ENCODE assay signal across 16 cellular contexts in genomic region chr10:71834343-71834674, GRCh38. TPM values are rescaled to one million over a fixed set of nuclear protein-coding genes. Genes with fewer than 3 reads are reported as not detected.
A peak's percentile ranks its signal among the peaks of the same experiment; 100 is the strongest.
DNase-seq lines count a peak whose midpoint lies in the region; ATAC-seq and TF ChIP-seq lines count a peak whose summit lies in the region.
"Had no signal": no experiment of that assay in that cellular context is flagged by ENCODE, and none has a peak within 500 bp of the region (broad histone marks: within the 10 kb centered on the region; RNA-seq: fewer than 3 reads in every experiment).

No MANE protein-coding gene starts in this region.

- peak overlapping the region in 9 of 11 experiments; percentile 9 to 92 (median 75); a peak in 15 of 22 replicates for H3K27ac ChIP-seq in BLaER1 treated with 17β-estradiol and CSF1 and Interleukin-3, amounts not matched to agents 10 nM and 100 nM
- H3K27ac ChIP-seq in mesenchymal stem cell (ENCODE audit: low read length, poor library complexity, severe bottlenecking) (no peak overlapping the region), spleen (peak overlapping the region in 3 of 8 donors; percentile 15 to 87 (median 83))

- no peak for ATAC-seq in activated B cell treated with CpG ODN at 0.5 μM for 24 hours (ENCODE audit: low read depth)
- ATAC-seq: A549, HepG2 had no signal

- peak overlapping the region; percentile 85 to 99 (median 94) for H3K4me2 ChIP-seq in BLaER1 treated with 17β-estradiol and CSF1 and Interleukin-3, amounts not matched to agents 10 nM and 100 nM
- H3K4me2 ChIP-seq in mesenchymal stem cell (ENCODE audit: low read length, poor library complexity, severe bottlenecking), result no peak overlapping the region
- H3K4me2 ChIP-seq: A549 had no signal

- no peak overlapping the region for H3K4me3 Mint-ChIP-seq in activated B cell treated with CpG ODN at 0.5 μM for 24 hours

- no peak overlapping the region for H4K8ac ChIP-seq in mesenchymal stem cell (ENCODE audit: low read length)

- no peak overlapping the region for H2AK5ac ChIP-seq in mesenchymal stem cell (ENCODE audit: low read length, severe bottlenecking)

- peak overlapping the region in 4 of 10 experiments; percentile 2 to 30 (median 12); a peak in 5 of 20 replicates for H3K4me3 ChIP-seq in BLaER1 treated with 17β-estradiol and CSF1 and Interleukin-3, amounts not matched to agents 10 nM and 100 nM
- H3K4me3 ChIP-seq in mesenchymal stem cell (ENCODE audit: insufficient read depth in 1 of 2, low read depth in 1 of 2, low read length in 2 of 2), result no peak overlapping the region
- no peak overlapping the region for H3K4me3 ChIP-seq in spleen
- H3K4me3 ChIP-seq: A549 had no signal

- H2BK12ac ChIP-seq in mesenchymal stem cell (ENCODE audit: low read length in 2 of 2), result peak overlapping the region; percentile 11 to 26

- peaks cover 47 to 90% (median 80%) of the 10 kb centered on the region in 11 experiments for H3K36me3 ChIP-seq in BLaER1 treated with 17β-estradiol and CSF1 and Interleukin-3, amounts not matched to agents 10 nM and 100 nM
- peaks cover 49 to 61% of the 10 kb centered on the region in 2 experiments for H3K36me3 ChIP-seq in mesenchymal stem cell (ENCODE audit: control insufficient read depth in 1 of 2, insufficient read depth in 2 of 2, low read depth in 1 of 2, low read length in 2 of 2)
- H3K36me3 ChIP-seq in spleen, result peaks cover 7 to 71% (median 39%) of the 10 kb centered on the region in 6 donors

- TF ChIP-seq CTCF in activated B cell treated with CpG ODN at 0.5 μM for 24 hours (IDR thresholded peaks at IDR 0.05), result no peak
- TF ChIP-seq CTCF in spleen (IDR thresholded peaks at IDR 0.05 in 8 of 11, conservative IDR thresholded peaks at IDR 0.05 in 3 of 11), result no peak

- peaks cover 43% of the 10 kb centered on the region for H3K36me3 Mint-ChIP-seq in activated B cell treated with CpG ODN at 0.5 μM for 24 hours (ENCODE audit: low read depth)

- H3K4me1 ChIP-seq in BLaER1 treated with 17β-estradiol and CSF1 and Interleukin-3, amounts not matched to agents 10 nM and 100 nM, result peaks cover 64 to 100% (median 98%) of the 10 kb centered on the region in 10 experiments
- H3K4me1 ChIP-seq in mesenchymal stem cell (ENCODE audit: control insufficient read depth, insufficient read depth, low read depth, low read length), result peaks cover 41% of the 10 kb centered on the region
- H3K4me1 ChIP-seq in spleen, result peaks cover 50 to 100% (median 82%) of the 10 kb centered on the region in 6 donors

- intact Hi-C loops in activated B cell treated with CpG ODN at 0.5 μM for 24 hours (cut with micrococcal nuclease) (no loop called here), spleen (cut with DNase I; ENCODE audit: low total_unique reads) (loop anchor here (10.0 kb wide), 1 partner anchor 50 kb away; no protein-coding TSS in a partner anchor)

- H2BK120ac ChIP-seq in mesenchymal stem cell (ENCODE audit: low read depth, low read length), result no peak overlapping the region

- H3K4ac ChIP-seq in mesenchymal stem cell (ENCODE audit: low read depth in 1 of 2, low read length in 2 of 2), result peak overlapping the region in 1 of 2 experiments; percentile 47

- DNase-seq in activated B cell treated with CpG ODN at 0.5 μM for 24 hours (no peak), mesenchymal stem cell (no peak), spleen (peak; percentile 68), KBM-7 (no peak), NCI-H1436 treated with DMSO at 0.1 percent for 48 hours (lab: John Stamatoyannopoulos, UW) (no peak)
- no peak for DNase-seq in stimulated activated CD4-positive, alpha-beta T cell treated with anti-CD3 and anti-CD28 coated beads, Interleukin-2, amount 100 ng/mL, for 48 hours
- DNase-seq in central memory CD4-positive, alpha-beta T cell, result no peak
- DNase-seq: CD4-positive, CD25-positive, alpha-beta regulatory T cell; NCI-H1048; NCI-H2081 treated with DMSO at 0.1 percent for 48 hours; NCI-H2227 treated with DMSO at 0.1 percent for 48 hours; NCI-H524 treated with DMSO at 0.1 percent for 48 hours; SHP77 treated with DMSO at 0.1 percent for 48 hours had no signal

- peaks cover 34% of the 10 kb centered on the region for H3K79me1 ChIP-seq in mesenchymal stem cell (replicated peaks; ENCODE audit: low read length, poor library complexity, severe bottlenecking)

- CTCF ChIA-PET in activated B cell treated with CpG ODN at 0.5 μM for 24 hours (lab: Charles Lee), result interaction anchor here (0.7 to 1.7 kb wide), 4 partner anchors 8 to 62 kb away, joined by 3 to 10 read pairs (median 4); no protein-coding TSS in a partner anchor

- POLR2A ChIA-PET in activated B cell treated with CpG ODN at 0.5 μM for 24 hours (lab: Charles Lee), result no interaction called here

- peaks cover 0 to 13% (median 0%) of the 10 kb centered on the region in 11 experiments; a peak in 2 of 22 replicates for H3K27me3 ChIP-seq in BLaER1 treated with 17β-estradiol and CSF1 and Interleukin-3, amounts not matched to agents 10 nM and 100 nM
- H3K27me3 ChIP-seq in mesenchymal stem cell (ENCODE audit: control insufficient read depth in 1 of 2, insufficient read depth in 1 of 2, low read length in 2 of 2), result no peaks in the 10 kb centered on the region
- no peaks in the 10 kb centered on the region for H3K27me3 ChIP-seq in spleen (replicated peaks in 1 of 7)

- H3K27me3 Mint-ChIP-seq in activated B cell treated with CpG ODN at 0.5 μM for 24 hours, result no peaks in the 10 kb centered on the region
- H3K27me3 Mint-ChIP-seq: CD4-positive, CD25-positive, alpha-beta regulatory T cell had no signal

- H4K20me1 ChIP-seq in BLaER1 treated with 17β-estradiol and CSF1 and Interleukin-3, amounts not matched to agents 10 nM and 100 nM, result peaks cover 72 to 100% (median 93%) of the 10 kb centered on the region in 11 experiments

- in situ Hi-C loops in KBM-7 (cut with MboI; ENCODE audit: low pct_unique_long_range_greater_than_20kb, low sequenced_read_pairs), result no loop called here

- peak overlapping the region; percentile 12 for H2BK15ac ChIP-seq in mesenchymal stem cell (ENCODE audit: low read depth, poor library complexity, severe bottlenecking)

- H2BK5ac ChIP-seq in mesenchymal stem cell (ENCODE audit: low read depth, low read length, poor library complexity, severe bottlenecking), result no peak overlapping the region

- H3K18ac ChIP-seq in mesenchymal stem cell (ENCODE audit: low read depth in 1 of 2, low read length in 2 of 2), result no peak overlapping the region

- H2AFZ ChIP-seq in mesenchymal stem cell (ENCODE audit: low read depth, low read length), result no peak overlapping the region

- H4K91ac ChIP-seq in mesenchymal stem cell (ENCODE audit: low read length), result no peak overlapping the region

- peaks cover 80% of the 10 kb centered on the region for H3K4me1 Mint-ChIP-seq in activated B cell treated with CpG ODN at 0.5 μM for 24 hours

- H3K9me3 Mint-ChIP-seq in activated B cell treated with CpG ODN at 0.5 μM for 24 hours, result no peaks in the 10 kb centered on the region

- H3K9me3 ChIP-seq in BLaER1 treated with 17β-estradiol and CSF1 and Interleukin-3, amounts not matched to agents 10 nM and 100 nM (replicated peaks in 1 of 11), result peaks cover 0 to 34% (median 8%) of the 10 kb centered on the region in 11 experiments; a peak in 11 of 22 replicates
- H3K9me3 ChIP-seq in mesenchymal stem cell (ENCODE audit: control insufficient read depth, low read length) (no peaks in the 10 kb centered on the region), spleen (no peaks in the 10 kb centered on the region)
- H3K9me3 ChIP-seq: A549 had no signal

- H3K23ac ChIP-seq in mesenchymal stem cell (ENCODE audit: low read length in 2 of 2), result no peak overlapping the region

- no peak overlapping the region for H3K14ac ChIP-seq in mesenchymal stem cell (ENCODE audit: low read length in 2 of 2)

- H3K9ac ChIP-seq in BLaER1 treated with 17β-estradiol and CSF1 and Interleukin-3, amounts not matched to agents 10 nM and 100 nM, result peak overlapping the region in 7 of 11 experiments; percentile 4 to 72 (median 28); a peak in 9 of 22 replicates
- H3K9ac ChIP-seq in mesenchymal stem cell (ENCODE audit: low read length), result no peak overlapping the region

- no peak for TF ChIP-seq POLR2A in spleen (IDR thresholded peaks at IDR 0.05)

- 94% methylated on average over 14 of the region's 14 CpGs for WGBS in mesenchymal stem cell
- 91 to 97% (median 93%) methylated on average over 13 to 14 of the region's 14 CpGs for WGBS in spleen, 5 donors

- H3K27ac Mint-ChIP-seq in activated B cell treated with CpG ODN at 0.5 μM for 24 hours, result peak overlapping the region; percentile 35

RNA-seq across cellular contexts. Expression of gene PSAP, which starts 16.7 kb away (rescaled TPM):
- total RNA-seq in activated B cell treated with CpG ODN at 0.5 μM for 24 hours (207 and 210 TPM in 2 replicates), spleen (1,000 to 10,000 TPM; 1,269 to 1,826 (median 1,507) TPM)
- 688 TPM for polyA plus RNA-seq in mesenchymal stem cell (2013, experiment 1 of 2)
- 698 TPM for polyA plus RNA-seq in mesenchymal stem cell (2013, experiment 2 of 2)
- polyA plus RNA-seq in spleen, result 100 to 1,000 TPM; 363 to 690 (median 437) TPM
